ENCODE assay signal across 7 cellular contexts in the genomic region with DNA sequence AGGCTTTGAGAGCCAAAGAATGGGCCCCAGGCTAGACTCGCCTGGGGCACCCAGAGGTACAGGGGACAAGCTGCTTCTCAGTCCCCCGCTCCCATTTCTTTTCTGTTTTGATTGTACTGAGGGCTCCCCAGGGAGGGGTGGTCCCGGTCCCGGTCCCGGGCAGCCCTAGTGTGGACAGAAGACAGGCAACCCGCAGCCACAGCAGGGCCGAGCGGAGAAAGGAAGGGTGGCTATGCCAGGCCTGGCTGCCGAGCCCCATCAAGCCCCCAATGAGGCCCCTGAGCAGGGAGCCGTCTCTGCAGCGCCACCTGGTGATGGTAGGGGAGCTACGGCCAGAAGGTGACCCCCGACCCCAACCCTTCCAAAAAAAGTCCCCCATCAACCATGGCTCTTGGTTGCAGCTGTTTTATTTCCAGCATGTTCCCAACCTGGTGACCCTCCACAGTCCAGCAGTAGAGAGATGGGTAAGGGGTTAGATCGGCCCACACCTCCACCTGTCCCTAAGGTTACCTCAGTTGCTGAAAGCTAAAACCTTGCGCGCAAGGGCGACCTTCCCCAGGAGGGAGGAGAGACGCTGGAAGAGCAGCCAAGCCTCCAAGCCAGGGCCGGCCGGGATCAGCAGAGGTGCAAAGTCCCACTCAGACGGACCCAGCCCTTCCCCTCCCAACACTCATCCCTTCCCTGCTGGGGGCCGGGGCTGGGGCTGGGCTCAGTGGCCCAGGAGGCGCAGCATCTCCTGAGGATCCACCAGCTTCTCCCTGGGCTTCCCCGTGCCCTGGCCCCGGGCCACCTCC.
DNase-seq lines count a peak whose midpoint lies in the region; TF ChIP-seq lines count a peak whose summit lies in the region.

No MANE protein-coding gene starts in this region.

- DNase-seq in GM12865 (ENCODE audit: low read depth), result peak; percentile 51
- peak; percentile 63 for DNase-seq in NCI-H1694 (lab: John Stamatoyannopoulos, UW)
- DNase-seq in activated CD4-positive, alpha-beta T cell treated with anti-CD3 and anti-CD28 coated beads, Interleukin-2, amount 50 U/mL, for 48 hours, result peak; percentile 78 to 82
- DNase-seq in effector CD4-positive, alpha-beta T cell, result peak; percentile 58
- peak; percentile 27 for DNase-seq in middle frontal gyrus (ENCODE audit: extremely low spot score, low spot score)
- DNase-seq in stimulated activated CD8-positive, alpha-beta memory T cell treated with anti-CD3 and anti-CD28 coated beads, Interleukin-4, amount 100 ng/mL, for 4 hours (ENCODE audit: low read depth in 2 of 2, low spot score in 1 of 2), result peak; percentile 21 to 53
- DNase-seq in DMS114 treated with DMSO at 0.1 percent for 48 hours (lab: John Stamatoyannopoulos, UW; ENCODE audit: unreplicated experiment), result no peak

- no peak overlapping the region for H3K4me3 ChIP-seq in GM12865 (ENCODE audit: low read depth, low read length)

- peak; percentile 70 for TF ChIP-seq CTCF in GM12865 (IDR thresholded peaks at IDR 0.05; ENCODE audit: insufficient read depth, low read depth, low read length, missing control alignments)
